In genomic region chr2:47569658-47570398, GRCh38 we compare ENCODE assay signal across 8 cellular contexts. TPM values are rescaled to one million over a fixed set of nuclear protein-coding genes. Genes with fewer than 3 reads are reported as not detected.
DNase-seq lines count a peak whose midpoint lies in the region; ATAC-seq lines count a peak whose summit lies in the region.

No MANE protein-coding gene starts in this region.

- peaks cover 8% of the 10 kb centered on the region for H3K4me1 Mint-ChIP-seq in activated naive CD8-positive, alpha-beta T cell treated with anti-CD3 and anti-CD28 coated beads, Interleukin-2, amount 10 ng/mL, durations not matched to agents 7 days and 5 days

- no peak overlapping the region for H3K27ac Mint-ChIP-seq in activated naive CD8-positive, alpha-beta T cell treated with anti-CD3 and anti-CD28 coated beads, Interleukin-2, amount 10 ng/mL, durations not matched to agents 7 days and 5 days

- H3K27me3 ChIP-seq in HUES6 (ENCODE audit: control insufficient read depth, insufficient read depth, low read length), result peaks cover 78% of the 10 kb centered on the region

- peaks cover 53% of the 10 kb centered on the region for H3K27me3 Mint-ChIP-seq in activated naive CD8-positive, alpha-beta T cell treated with anti-CD3 and anti-CD28 coated beads, Interleukin-2, amount 10 ng/mL, durations not matched to agents 7 days and 5 days

- H3K4me1 ChIP-seq in HUES6 (ENCODE audit: control insufficient read depth, insufficient read depth, low read length), result peaks cover 19% of the 10 kb centered on the region

- peak; percentile 55 for ATAC-seq in activated naive CD8-positive, alpha-beta T cell treated with anti-CD3 and anti-CD28 coated beads, Interleukin-2, amount 10 ng/mL, durations not matched to agents 7 days and 5 days (ENCODE audit: low read depth)
- no peak for ATAC-seq in GM18907 (IDR thresholded peaks at IDR 0.05; ENCODE audit: unreplicated experiment)
- ATAC-seq in GM18520 (IDR thresholded peaks at IDR 0.05; ENCODE audit: unreplicated experiment), result no peak
- ATAC-seq in HG02571 (IDR thresholded peaks at IDR 0.05; ENCODE audit: unreplicated experiment), result no peak

- no peaks in the 10 kb centered on the region for H3K9me3 ChIP-seq in HUES6 (ENCODE audit: control insufficient read depth, insufficient read depth, low read depth, low read length)

- no peaks in the 10 kb centered on the region for H3K36me3 Mint-ChIP-seq in activated naive CD8-positive, alpha-beta T cell treated with anti-CD3 and anti-CD28 coated beads, Interleukin-2, amount 10 ng/mL, durations not matched to agents 7 days and 5 days

- peak; percentile 80 for DNase-seq in DMS53 (lab: John Stamatoyannopoulos, UW)
- peak; percentile 41 for DNase-seq in activated naive CD8-positive, alpha-beta T cell treated with anti-CD3 and anti-CD28 coated beads, Interleukin-2, amount 10 ng/mL, durations not matched to agents 7 days and 5 days
- DNase-seq in lung microvascular endothelial cell (ENCODE audit: low read depth in 2 of 2), result peak; percentile 14 to 20
- DNase-seq in GM19240 (ENCODE audit: insufficient read length, low spot score), result no peak

- H3K4me3 ChIP-seq in HUES6 (ENCODE audit: low read depth, low read length), result peak overlapping the region; percentile 95

- H3K36me3 ChIP-seq in HUES6 (ENCODE audit: control insufficient read depth, insufficient read depth, low read length), result no peaks in the 10 kb centered on the region

- H3K9me3 Mint-ChIP-seq in activated naive CD8-positive, alpha-beta T cell treated with anti-CD3 and anti-CD28 coated beads, Interleukin-2, amount 10 ng/mL, durations not matched to agents 7 days and 5 days, result no peaks in the 10 kb centered on the region

- H3K4me3 Mint-ChIP-seq in activated naive CD8-positive, alpha-beta T cell treated with anti-CD3 and anti-CD28 coated beads, Interleukin-2, amount 10 ng/mL, durations not matched to agents 7 days and 5 days, result peak overlapping the region; percentile 58

- POLR2A ChIA-PET in activated naive CD8-positive, alpha-beta T cell treated with anti-CD3 and anti-CD28 coated beads, Interleukin-2, amount 10 ng/mL, durations not matched to agents 7 days and 5 days (lab: Charles Lee), result no interaction called here

- no peak overlapping the region for H3K27ac ChIP-seq in HUES6 (ENCODE audit: low read depth, low read length)

- peak overlapping the region; percentile 52 for H3K9ac ChIP-seq in HUES6 (ENCODE audit: low read length)

RNA-seq across cellular contexts. Expression of gene KCNK12, which starts 1.0 kb away (rescaled TPM):
- under 1 TPM; 0.51 to 0.55 TPM for total RNA-seq in activated naive CD8-positive, alpha-beta T cell treated with anti-CD3 and anti-CD28 coated beads, Interleukin-2, amount 10 ng/mL, durations not matched to agents 7 days and 5 days
- total RNA-seq in lung microvascular endothelial cell, result not detected in 2 replicates
